Comparison of ENCODE assay signal across 9 cellular contexts in the genomic region with DNA sequence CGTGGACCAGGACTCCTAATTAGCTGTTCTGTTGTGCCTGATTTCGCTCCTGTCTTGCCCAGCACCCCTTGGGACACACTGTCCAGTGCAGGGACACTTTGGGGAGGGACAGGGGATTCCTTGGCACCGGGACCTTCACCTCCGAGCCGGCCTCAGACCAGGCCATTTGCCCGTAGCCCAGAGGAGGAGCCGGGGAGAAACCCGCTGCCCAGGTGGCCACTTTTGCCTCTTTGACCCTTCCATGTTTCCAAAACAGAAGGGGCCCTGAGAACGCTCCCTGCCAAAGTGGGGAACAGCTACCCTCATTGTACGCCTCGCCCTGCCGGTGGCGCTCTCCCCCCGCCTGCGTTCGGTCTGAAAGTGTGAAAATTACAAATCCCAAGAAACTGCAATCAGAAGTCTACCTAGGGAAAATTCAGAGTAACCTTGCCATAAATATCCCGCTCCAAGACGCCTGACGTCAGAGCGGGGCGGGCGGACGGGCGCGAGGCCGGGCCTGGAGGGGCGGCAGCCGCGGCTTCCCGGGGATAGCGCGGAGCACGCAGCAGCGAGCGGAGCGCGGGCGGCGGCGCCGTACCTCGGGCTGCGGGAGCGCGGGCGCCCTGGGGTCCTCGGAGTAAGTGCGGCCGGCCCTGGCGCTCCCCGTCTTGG. TPM values are rescaled to one million over a fixed set of nuclear protein-coding genes. Genes with fewer than 3 reads are reported as not detected.
DNase-seq lines count a peak whose midpoint lies in the region; ATAC-seq and TF ChIP-seq lines count a peak whose summit lies in the region.
"Had no signal": no experiment of that assay in that cellular context is flagged by ENCODE, and none has a peak within 500 bp of the region (broad histone marks: within the 10 kb centered on the region; RNA-seq: fewer than 3 reads in every experiment).

TSS of gene DAAM2 (plus strand) at position 527 of the 651 bp plus-strand sequence. CDS start 63,927 bp downstream, outside the sequence.

- H3K27me3 ChIP-seq in neutrophil: peaks cover 92% of the 10 kb centered on the region

- in situ Hi-C loops in SK-MEL-5 (cut with HindIII; ENCODE audit: low pct_unique_long_range_greater_than_20kb, low sequenced_read_pairs): no loop called here

- H3K36me3 ChIP-seq in neutrophil: no peaks in the 10 kb centered on the region

- H3K4me3 ChIP-seq in neutrophil (ENCODE audit: low read depth in 1 of 2, low read length in 1 of 2): peak within 1 kb of the TSS; percentile 45 to 57

- no peak for TF ChIP-seq CTCF in neutrophil (IDR thresholded peaks at IDR 0.05)

- no peak for ATAC-seq in GM21526 (IDR thresholded peaks at IDR 0.05; ENCODE audit: low FRiP score, unreplicated experiment)

- H3K27ac ChIP-seq in neutrophil: no peak within 1 kb of the TSS
- H3K27ac ChIP-seq: HL-60 had no signal

- DNase-seq in ELF-1 (ENCODE audit: low read depth, low spot score) (peak; percentile 69), SK-MEL-5 (ENCODE audit: low read depth, low spot score) (peak; percentile 44), globus pallidus (ENCODE audit: low spot score) (peak; percentile 74), NCI-H2107 treated with DMSO at 0.1 percent for 48 hours (lab: John Stamatoyannopoulos, UW; ENCODE audit: unreplicated experiment) (no peak), Kasumi-1 (lab: John Stamatoyannopoulos, UW) (no peak), NCI-H187 (lab: John Stamatoyannopoulos, UW) (no peak)

- H3K4me1 ChIP-seq in neutrophil (ENCODE audit: control insufficient read depth in 1 of 2, insufficient read depth in 1 of 2, low read depth in 1 of 2, low read length in 1 of 2): peaks cover 10 to 12% of the 10 kb centered on the region in 2 experiments

- no peaks in the 10 kb centered on the region for H3K9me3 ChIP-seq in neutrophil

RNA-seq across cellular contexts. Expression of gene DAAM2, which starts in this region (rescaled TPM):
- total RNA-seq in SK-MEL-5 (2014; rRNA removed; shearing (Covaris generic)): 11.7 and 13.7 TPM in 2 replicates
- polyA plus RNA-seq in SK-MEL-5 (2015; cell fraction: cytosol; rRNA removed): 22.8 and 30.3 TPM in 2 replicates
- 31.3 and 35.3 TPM in 2 replicates for polyA plus RNA-seq in SK-MEL-5 (2015; cell fraction: nucleus; rRNA removed)

Comparison
In these comparisons a context has a peak if more than half of its experiments do, and no peak if none do; other contexts are left out.
1. DNase-seq: peak in ELF-1 (single experiment), SK-MEL-5 (single experiment) and globus pallidus (single experiment); none in NCI-H2107 treated with DMSO at 0.1 percent for 48 hours (single experiment), Kasumi-1 (0 of 2) and NCI-H187 (0 of 2).